In the genomic region with DNA sequence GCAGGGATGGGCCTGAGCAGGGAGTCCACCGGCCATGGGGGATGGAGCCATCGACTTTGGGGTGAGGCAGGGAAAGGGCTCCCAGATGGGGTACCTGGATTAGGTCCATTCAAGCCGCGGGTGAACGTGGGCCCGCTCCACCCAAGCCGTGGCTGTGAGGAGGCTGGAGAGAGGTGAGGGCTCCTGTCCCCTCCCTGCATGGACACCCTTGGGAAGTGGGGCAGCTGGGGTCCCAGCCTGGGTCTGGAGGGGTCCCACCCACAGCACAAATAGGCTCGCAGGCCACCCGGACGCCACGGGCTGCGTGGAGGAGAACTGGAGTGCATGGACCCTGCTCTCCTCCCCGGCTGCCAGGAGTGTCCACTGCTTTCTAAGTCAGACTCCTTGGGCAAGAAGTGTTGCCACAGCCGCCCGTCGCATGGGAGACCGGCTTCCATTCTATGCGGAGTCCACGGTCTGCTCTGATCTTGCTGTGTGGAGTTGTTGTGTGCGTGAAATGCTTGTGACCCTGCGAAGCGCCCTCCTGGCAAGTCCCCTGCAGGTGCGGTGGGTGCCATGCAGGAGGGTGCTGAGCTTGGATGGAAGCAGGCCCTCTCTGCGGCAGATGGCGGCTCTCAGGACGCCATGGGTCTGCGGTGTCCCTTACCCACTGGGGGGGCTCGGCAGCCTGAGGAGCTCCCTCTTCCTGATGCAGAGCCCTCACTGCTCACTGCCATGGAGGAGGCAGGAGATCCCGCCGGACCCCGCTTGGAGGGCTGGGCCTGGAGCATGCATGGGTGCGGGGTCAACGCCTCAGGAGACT, we compare ENCODE assay signal across 9 cellular contexts. TPM values are rescaled to one million over a fixed set of nuclear protein-coding genes. Genes with fewer than 3 reads are reported as not detected.
DNase-seq lines count a peak whose midpoint lies in the region; ATAC-seq and TF ChIP-seq lines count a peak whose summit lies in the region.
"Had no signal": no experiment of that assay in that cellular context is flagged by ENCODE, and none has a peak within 500 bp of the region (broad histone marks: within the 10 kb centered on the region; RNA-seq: fewer than 3 reads in every experiment).

No MANE protein-coding gene starts in this region.

- H3K4me1 ChIP-seq in mesenchymal stem cell (ENCODE audit: control insufficient read depth, insufficient read depth, low read depth, low read length) (peaks cover 53% of the 10 kb centered on the region), upper lobe of right lung (peaks cover 53% of the 10 kb centered on the region)

- peak overlapping the region in 1 of 2 experiments; percentile 67 for H3K18ac ChIP-seq in mesenchymal stem cell (ENCODE audit: low read depth in 1 of 2, low read length in 2 of 2)

- no peak overlapping the region for H2AFZ ChIP-seq in mesenchymal stem cell (ENCODE audit: low read depth, low read length)

- H3K27me3 ChIP-seq in mesenchymal stem cell (ENCODE audit: control insufficient read depth in 1 of 2, insufficient read depth in 1 of 2, low read length in 2 of 2) (no peaks in the 10 kb centered on the region), upper lobe of right lung (no peaks in the 10 kb centered on the region)

- no peak for TF ChIP-seq CTCF in brain (conservative IDR thresholded peaks at IDR 0.05)
- TF ChIP-seq CTCF in upper lobe of right lung (IDR thresholded peaks at IDR 0.05): no peak

- intact Hi-C loops in upper lobe of right lung (cut with DNase I): no loop called here

- H3K36me3 ChIP-seq in mesenchymal stem cell (ENCODE audit: control insufficient read depth in 1 of 2, insufficient read depth in 2 of 2, low read depth in 1 of 2, low read length in 2 of 2): peaks cover 10 to 27% of the 10 kb centered on the region in 2 experiments
- H3K36me3 ChIP-seq in upper lobe of right lung: peaks cover 5% of the 10 kb centered on the region

- peaks cover 7% of the 10 kb centered on the region for H3K36me3 Mint-ChIP-seq in activated naive CD4-positive, alpha-beta T cell treated with anti-CD3 and anti-CD28 coated beads, Interleukin-2, amount 50 U/mL, for 24 hours
- peaks cover 16% of the 10 kb centered on the region for H3K36me3 Mint-ChIP-seq in brain

- peak overlapping the region; percentile 59 to 96 for H3K4ac ChIP-seq in mesenchymal stem cell (ENCODE audit: low read depth in 1 of 2, low read length in 2 of 2)

- peak overlapping the region; percentile 59 for H4K91ac ChIP-seq in mesenchymal stem cell (ENCODE audit: low read length)

- H3K27ac ChIP-seq in mesenchymal stem cell (ENCODE audit: low read length, poor library complexity, severe bottlenecking) (peak overlapping the region; percentile 48), upper lobe of right lung (peak overlapping the region; percentile 95)

- H2BK120ac ChIP-seq in mesenchymal stem cell (ENCODE audit: low read depth, low read length): no peak overlapping the region

- H2BK15ac ChIP-seq in mesenchymal stem cell (ENCODE audit: low read depth, poor library complexity, severe bottlenecking): peak overlapping the region; percentile 12

- no peaks in the 10 kb centered on the region for H3K9me3 Mint-ChIP-seq in activated naive CD4-positive, alpha-beta T cell treated with anti-CD3 and anti-CD28 coated beads, Interleukin-2, amount 50 U/mL, for 24 hours
- H3K9me3 Mint-ChIP-seq in brain: peaks cover 0 to 4% (median 0%) of the 10 kb centered on the region in 5 experiments

- peak overlapping the region; percentile 78 to 92 for H3K4me3 ChIP-seq in mesenchymal stem cell (ENCODE audit: insufficient read depth in 1 of 2, low read depth in 1 of 2, low read length in 2 of 2)
- peak overlapping the region; percentile 94 for H3K4me3 ChIP-seq in upper lobe of right lung

- no peak for ATAC-seq in upper lobe of right lung
- no peak for ATAC-seq in GM19324 (IDR thresholded peaks at IDR 0.05; ENCODE audit: low FRiP score, unreplicated experiment)
- ATAC-seq in HG02970 (IDR thresholded peaks at IDR 0.05; ENCODE audit: low FRiP score, unreplicated experiment): no peak

- peak overlapping the region; percentile 93 for H3K9ac ChIP-seq in mesenchymal stem cell (ENCODE audit: low read length)

- no peak overlapping the region for H2BK5ac ChIP-seq in mesenchymal stem cell (ENCODE audit: low read depth, low read length, poor library complexity, severe bottlenecking)

- H3K79me1 ChIP-seq in mesenchymal stem cell (replicated peaks; ENCODE audit: low read length, poor library complexity, severe bottlenecking): no peaks in the 10 kb centered on the region

- no peak for DNase-seq in activated naive CD4-positive, alpha-beta T cell (lab: John Stamatoyannopoulos, UW)
- DNase-seq in mesenchymal stem cell: no peak
- peak; percentile 75 for DNase-seq in upper lobe of right lung
- no peak for DNase-seq in AG20443 (ENCODE audit: low spot score)
- DNase-seq: NCI-H1930 had no signal

- H3K9me3 ChIP-seq in mesenchymal stem cell (ENCODE audit: control insufficient read depth, low read length) (no peaks in the 10 kb centered on the region), upper lobe of right lung (no peaks in the 10 kb centered on the region)

- peak overlapping the region; percentile 24 for H4K8ac ChIP-seq in mesenchymal stem cell (ENCODE audit: low read length)

- H3K4me1 Mint-ChIP-seq in activated naive CD4-positive, alpha-beta T cell treated with anti-CD3 and anti-CD28 coated beads, Interleukin-2, amount 50 U/mL, for 24 hours: peaks cover 54% of the 10 kb centered on the region
- H3K4me1 Mint-ChIP-seq in brain: peaks cover 55% of the 10 kb centered on the region

- peak overlapping the region; percentile 95 for H3K27ac Mint-ChIP-seq in activated naive CD4-positive, alpha-beta T cell treated with anti-CD3 and anti-CD28 coated beads, Interleukin-2, amount 50 U/mL, for 24 hours
- peak overlapping the region; percentile 95 to 98 (median 96) for H3K27ac Mint-ChIP-seq in brain

- H3K14ac ChIP-seq in mesenchymal stem cell (ENCODE audit: low read length in 2 of 2): peak overlapping the region in 1 of 2 experiments; percentile 68

- no peaks in the 10 kb centered on the region for H3K27me3 Mint-ChIP-seq in activated naive CD4-positive, alpha-beta T cell treated with anti-CD3 and anti-CD28 coated beads, Interleukin-2, amount 50 U/mL, for 24 hours
- peaks cover 4% of the 10 kb centered on the region for H3K27me3 Mint-ChIP-seq in brain

- H2BK12ac ChIP-seq in mesenchymal stem cell (ENCODE audit: low read length in 2 of 2): peak overlapping the region; percentile 14 to 37

- peak overlapping the region; percentile 93 for H3K4me2 ChIP-seq in mesenchymal stem cell (ENCODE audit: low read length, poor library complexity, severe bottlenecking)

- peak overlapping the region; percentile 63 for H2AK5ac ChIP-seq in mesenchymal stem cell (ENCODE audit: low read length, severe bottlenecking)

- 89% methylated on average over 33 of the region's 33 CpGs for WGBS in mesenchymal stem cell

- H3K4me3 Mint-ChIP-seq in activated naive CD4-positive, alpha-beta T cell treated with anti-CD3 and anti-CD28 coated beads, Interleukin-2, amount 50 U/mL, for 24 hours: peak overlapping the region; percentile 97
- H3K4me3 Mint-ChIP-seq in brain: peak overlapping the region; percentile 94 to 97 (median 96)

- H3K23ac ChIP-seq in mesenchymal stem cell (ENCODE audit: low read length in 2 of 2): peak overlapping the region in 1 of 2 experiments; percentile 68

RNA-seq across cellular contexts. Expression of gene DAZAP1, which starts 2.0 kb away (rescaled TPM):
- polyA plus RNA-seq in brain (ENCODE audit: insufficient read depth, low read depth, low replicate concordance): 81.4 TPM
- polyA plus RNA-seq in mesenchymal stem cell (2013, experiment 1 of 2): 65.2 TPM
- 66.2 TPM for polyA plus RNA-seq in mesenchymal stem cell (2013, experiment 2 of 2)
- 98.7 TPM for total RNA-seq in upper lobe of right lung

RNA-seq across cellular contexts. Expression of gene GAMT, which starts 8.1 kb away (rescaled TPM):
- polyA plus RNA-seq in brain (ENCODE audit: insufficient read depth, low read depth, low replicate concordance): 146 TPM
- polyA plus RNA-seq in mesenchymal stem cell (2013, experiment 1 of 2): 33.5 TPM
- 34.5 TPM for polyA plus RNA-seq in mesenchymal stem cell (2013, experiment 2 of 2)
- total RNA-seq in upper lobe of right lung: 7.1 TPM

RNA-seq across cellular contexts. Expression of gene NDUFS7, which starts 25.7 kb away (rescaled TPM):
- polyA plus RNA-seq in brain (ENCODE audit: insufficient read depth, low read depth, low replicate concordance): 275 TPM
- 54.3 TPM for polyA plus RNA-seq in mesenchymal stem cell (2013, experiment 1 of 2)
- 52.4 TPM for polyA plus RNA-seq in mesenchymal stem cell (2013, experiment 2 of 2)
- 78.2 TPM for total RNA-seq in upper lobe of right lung

RNA-seq across cellular contexts. Expression of gene RPS15, which starts 28.8 kb away (rescaled TPM):
- 3,425 TPM for polyA plus RNA-seq in brain (ENCODE audit: insufficient read depth, low read depth, low replicate concordance)
- 2,213 TPM for polyA plus RNA-seq in mesenchymal stem cell (2013, experiment 1 of 2)
- polyA plus RNA-seq in mesenchymal stem cell (2013, experiment 2 of 2): 2,093 TPM
- total RNA-seq in upper lobe of right lung: 841 TPM

RNA-seq across cellular contexts. Expression of gene APC2, which starts 40.5 kb away (rescaled TPM):
- 69.7 TPM for polyA plus RNA-seq in brain (ENCODE audit: insufficient read depth, low read depth, low replicate concordance)
- polyA plus RNA-seq in mesenchymal stem cell (2013, experiment 1 of 2): 0.23 TPM
- 0.23 TPM for polyA plus RNA-seq in mesenchymal stem cell (2013, experiment 2 of 2)
- 0.20 TPM for total RNA-seq in upper lobe of right lung
